In genomic region chr11:124693142-124693541, GRCh38 we compare ENCODE assay signal across 2 cellular contexts.
TF ChIP-seq lines count a peak whose summit lies in the region.

No MANE protein-coding gene starts in this region.

TF ChIP-seq in HepG2, 621 proteins besides CTCF, POLR2A, EP300 and RAD21:
- TF ChIP-seq HOXA7 (CRISPR knock-in tag; IDR thresholded peaks at IDR 0.05) (no peak), ATF7 (IDR thresholded peaks at IDR 0.05) (peak; percentile 79), ATF7 (CRISPR knock-in tag; IDR thresholded peaks at IDR 0.05) (no peak)
TF ChIP-seq in HepG2: peak in this region for 1.

TF ChIP-seq in HEK293, 187 proteins besides CTCF, POLR2A, EP300 and RAD21:
- TF ChIP-seq ZNF629 (tag by site-specific recombination; IDR thresholded peaks at IDR 0.05), result no peak
- peak; percentile 71 for TF ChIP-seq ATF2 (tag by site-specific recombination; IDR thresholded peaks at IDR 0.05; ENCODE audit: low read depth)
